10 cellular contexts compared by ENCODE assay signal in the genomic region with DNA sequence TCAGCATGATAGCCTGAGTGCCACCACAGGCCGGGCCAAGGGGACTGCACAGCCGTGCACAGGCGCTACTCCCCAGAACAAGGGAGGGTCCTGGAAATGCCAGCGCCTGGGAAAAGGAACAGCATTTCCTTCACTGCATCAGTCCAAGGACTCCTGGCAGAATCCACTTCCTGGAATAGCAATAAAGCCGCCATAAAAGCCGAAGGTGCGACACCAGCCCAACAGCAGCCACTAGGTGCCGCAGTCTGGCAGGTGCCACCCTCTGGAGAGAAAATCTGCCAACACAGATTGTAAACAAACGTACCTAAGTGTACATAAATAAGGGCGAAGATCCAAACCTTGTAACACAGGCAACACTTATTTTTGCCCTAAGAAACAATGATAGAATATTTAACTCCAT. TPM values are rescaled to one million over a fixed set of nuclear protein-coding genes. Genes with fewer than 3 reads are reported as not detected.
DNase-seq lines count a peak whose midpoint lies in the region; ATAC-seq and TF ChIP-seq lines count a peak whose summit lies in the region.
"Had no signal": no experiment of that assay in that cellular context is flagged by ENCODE, and none has a peak within 500 bp of the region (broad histone marks: within the 10 kb centered on the region; RNA-seq: fewer than 3 reads in every experiment).

No MANE protein-coding gene starts in this region.

- TF ChIP-seq EP300 in sigmoid colon (IDR thresholded peaks at IDR 0.05) = no peak

- no peak overlapping the region for H2BK120ac ChIP-seq in H9 (ENCODE audit: low read depth, low read length, poor library complexity, severe bottlenecking)

- H3K4me1 ChIP-seq in H9 (ENCODE audit: insufficient read depth, low read length) = peaks cover 14% of the 10 kb centered on the region; the same call in 1 of the 2 replicates
- peaks cover 50% of the 10 kb centered on the region for H3K4me1 ChIP-seq in RWPE2 (ENCODE audit: insufficient read depth, poor library complexity, severe bottlenecking)
- peaks cover 65% of the 10 kb centered on the region for H3K4me1 ChIP-seq in mucosa of descending colon (ENCODE audit: low read depth)
- H3K4me1 ChIP-seq in left lung = peaks cover 12 to 63% of the 10 kb centered on the region in 2 donors
- peaks cover 0 to 58% (median 33%) of the 10 kb centered on the region in 4 donors for H3K4me1 ChIP-seq in sigmoid colon

- H3T11ph ChIP-seq in H9 (ENCODE audit: low read length) = no peak overlapping the region

- H4K20me1 ChIP-seq in H9 (ENCODE audit: control insufficient read depth, insufficient read depth, insufficient read length) = no peaks in the 10 kb centered on the region

- peaks cover 0 to 5% (median 3%) of the 10 kb centered on the region in 3 experiments; a peak in 1 of 7 replicates for H3K36me3 Mint-ChIP-seq in H9 (ENCODE audit: insufficient read depth in 1 of 3, low read depth in 3 of 3)

- H3K9me3 Mint-ChIP-seq in H9 = no peaks in the 10 kb centered on the region; a peak in 1 of 5 replicates
- H3K9me3 Mint-ChIP-seq: activated naive CD4-positive, alpha-beta T cell treated with anti-CD3 and anti-CD28 coated beads, Interleukin-2, amount 10 ng/mL, durations not matched to agents 7 days and 5 days had no signal

- TF ChIP-seq POLR2A in sigmoid colon (IDR thresholded peaks at IDR 0.05) = no peak

- ATAC-seq in RWPE2 (ENCODE audit: low read depth) = no peak
- ATAC-seq in mucosa of descending colon = peak; percentile 87
- no peak for ATAC-seq in left lung
- ATAC-seq in HG03135 (IDR thresholded peaks at IDR 0.05; ENCODE audit: unreplicated experiment) = no peak

- no peaks in the 10 kb centered on the region for H3K27me3 ChIP-seq in H9 (ENCODE audit: insufficient read depth, low read length)
- no peaks in the 10 kb centered on the region for H3K27me3 ChIP-seq in RWPE2 (ENCODE audit: insufficient read depth, poor library complexity, severe bottlenecking)
- H3K27me3 ChIP-seq in left lung = no peaks in the 10 kb centered on the region
- no peaks in the 10 kb centered on the region for H3K27me3 ChIP-seq in sigmoid colon
- H3K27me3 ChIP-seq: vagina had no signal

- H3K23ac ChIP-seq in H9 (ENCODE audit: insufficient read length, low read depth, low read length) = no peak overlapping the region

- no peaks in the 10 kb centered on the region for H3K23me2 ChIP-seq in H9 (ENCODE audit: insufficient read length, low read depth, low read length, poor library complexity, severe bottlenecking)

- H3K4me1 Mint-ChIP-seq in H9 = peaks cover 69 to 73% of the 10 kb centered on the region in 2 experiments

- H3K79me2 ChIP-seq in H9 (ENCODE audit: insufficient read depth, low read length) = peaks cover 27% of the 10 kb centered on the region; the same call in 1 of the 2 replicates

- H2BK5ac ChIP-seq in H9 (ENCODE audit: insufficient read length, low read length) = no peak overlapping the region

- H4K8ac ChIP-seq in H9 (replicated peaks; ENCODE audit: insufficient read length, low read depth, low read length) = no peak overlapping the region

- H3K4me3 ChIP-seq in RWPE2 (ENCODE audit: severe bottlenecking) (no peak overlapping the region), mucosa of descending colon (no peak overlapping the region), left lung (no peak overlapping the region), sigmoid colon (no peak overlapping the region)
- H3K4me3 ChIP-seq: vagina had no signal

- no peak overlapping the region for H3K4ac ChIP-seq in H9 (ENCODE audit: low read depth, low read length)

- H3K9me3 ChIP-seq in H9 (ENCODE audit: control insufficient read depth, low read depth, low read length) (no peaks in the 10 kb centered on the region), RWPE2 (ENCODE audit: severe bottlenecking) (no peaks in the 10 kb centered on the region), mucosa of descending colon (no peaks in the 10 kb centered on the region), left lung (no peaks in the 10 kb centered on the region), sigmoid colon (no peaks in the 10 kb centered on the region)
- H3K9me3 ChIP-seq: vagina had no signal

- H3K27me3 Mint-ChIP-seq in H9 (ENCODE audit: low read depth) = no peaks in the 10 kb centered on the region
- H3K27me3 Mint-ChIP-seq: activated naive CD4-positive, alpha-beta T cell treated with anti-CD3 and anti-CD28 coated beads, Interleukin-2, amount 10 ng/mL, durations not matched to agents 7 days and 5 days had no signal

- DNase-seq in D341Med (ENCODE audit: low spot score) (peak; percentile 55), H9 (no peak), RWPE2 (ENCODE audit: low spot score) (no peak), mucosa of descending colon (peak; percentile 87 to 92 (median 92)), NK-92 (lab: John Stamatoyannopoulos, UW; ENCODE audit: unreplicated experiment) (no peak), left lung (no peak), sigmoid colon (no peak)
- DNase-seq: activated naive CD4-positive, alpha-beta T cell treated with anti-CD3 and anti-CD28 coated beads, Interleukin-2, amount 10 ng/mL, durations not matched to agents 7 days and 5 days had no signal

- intact Hi-C loops in mucosa of descending colon (cut with DNase I, micrococcal nuclease) = no loop called here
- intact Hi-C loops in left lung (cut with DNase I) = no loop called here
- intact Hi-C loops in sigmoid colon (cut with DNase I) = no loop called here

- no CpG with 5 or more reads among the region's 10 CpGs for WGBS in H9 (ENCODE audit: extremely low coverage, insufficient read length, low lambda C conversion rate)
- 22 to 66% methylated on average over 10 of the region's 10 CpGs for WGBS in sigmoid colon, 2 donors

- no peak overlapping the region for H3K14ac ChIP-seq in H9 (ENCODE audit: insufficient read depth, low read length)

- no peak overlapping the region for H3K27ac ChIP-seq in H9 (ENCODE audit: insufficient read length, low read depth, low read length)
- H3K27ac ChIP-seq in RWPE2 (ENCODE audit: poor library complexity, severe bottlenecking) = no peak overlapping the region
- H3K27ac ChIP-seq in left lung = no peak overlapping the region
- no peak overlapping the region for H3K27ac ChIP-seq in sigmoid colon
- H3K27ac ChIP-seq: vagina had no signal

- H2BK15ac ChIP-seq in H9 (ENCODE audit: low read depth, low read length) = no peak overlapping the region

- no peak overlapping the region for H2AK5ac ChIP-seq in H9 (ENCODE audit: insufficient read length, low read length)

- no peak overlapping the region for H3K4me3 Mint-ChIP-seq in H9
- H3K4me3 Mint-ChIP-seq: activated naive CD4-positive, alpha-beta T cell treated with anti-CD3 and anti-CD28 coated beads, Interleukin-2, amount 10 ng/mL, durations not matched to agents 7 days and 5 days had no signal

- no peaks in the 10 kb centered on the region; the same call in none of the 2 replicates for H3K36me3 ChIP-seq in RWPE2 (ENCODE audit: low read depth)
- H3K36me3 ChIP-seq in mucosa of descending colon (ENCODE audit: low read depth) = no peaks in the 10 kb centered on the region
- H3K36me3 ChIP-seq in left lung = no peaks in the 10 kb centered on the region
- no peaks in the 10 kb centered on the region for H3K36me3 ChIP-seq in sigmoid colon
- H3K36me3 ChIP-seq: vagina had no signal

- H3K27ac Mint-ChIP-seq in H9 = peak overlapping the region in 1 of 3 experiments; percentile 49; a peak in 1 of 7 replicates
- H3K27ac Mint-ChIP-seq: activated naive CD4-positive, alpha-beta T cell treated with anti-CD3 and anti-CD28 coated beads, Interleukin-2, amount 10 ng/mL, durations not matched to agents 7 days and 5 days had no signal

- H4K91ac ChIP-seq in H9 (ENCODE audit: insufficient read length, low read depth, low read length) = no peak overlapping the region

- no peak overlapping the region for H2BK20ac ChIP-seq in H9 (ENCODE audit: low read depth, low read length, poor library complexity, severe bottlenecking)

- H3K18ac ChIP-seq in H9 (ENCODE audit: insufficient read length, low read depth, low read length) = no peak overlapping the region

- H2BK12ac ChIP-seq in H9 (ENCODE audit: insufficient read length, low read depth, low read length) = no peak overlapping the region

- no peak overlapping the region for H3K9ac ChIP-seq in H9 (ENCODE audit: extremely low read depth, insufficient read length, low read length)

- peak; percentile 46; the same call in 2 of the 3 replicates for TF ChIP-seq CTCF in H9 (conservative IDR thresholded peaks at IDR 0.05)
- peak; percentile 43 for TF ChIP-seq CTCF in RWPE2 (IDR thresholded peaks at IDR 0.05; ENCODE audit: poor library complexity, severe bottlenecking)
- peak; percentile 74 for TF ChIP-seq CTCF in mucosa of descending colon (IDR thresholded peaks at IDR 0.05)
- TF ChIP-seq CTCF in left lung (IDR thresholded peaks at IDR 0.05) = no peak
- peak in 1 of 4 experiments; percentile 28 for TF ChIP-seq CTCF in sigmoid colon (IDR thresholded peaks at IDR 0.05)

- H4K5ac ChIP-seq in H9 (ENCODE audit: insufficient read length, low read depth, low read length) = no peak overlapping the region

- no peak overlapping the region for H2AFZ ChIP-seq in H9 (ENCODE audit: low read length)

- no peak overlapping the region for H3K56ac ChIP-seq in H9 (ENCODE audit: insufficient read length, low read depth, low read length)

- peaks cover 10% of the 10 kb centered on the region for H3K79me1 ChIP-seq in H9 (ENCODE audit: insufficient read depth, low read depth, low read length, poor library complexity, severe bottlenecking)

- H3K4me2 ChIP-seq in H9 (ENCODE audit: insufficient read depth, insufficient read length, low read length) = no peak overlapping the region

RNA-seq across cellular contexts. Expression of gene VOPP1, which starts 22.3 kb away (rescaled TPM):
- total RNA-seq in H9 (2021) (55.7 and 56.8 TPM in 2 replicates), mucosa of descending colon (10 to 100 TPM; 57.8 to 83.5 (median 75.2) TPM), left lung (10 to 100 TPM; 49.3 to 68.5 TPM), sigmoid colon (10 to 100 TPM; 22.2 to 26.4 (median 24.3) TPM)
- polyA plus RNA-seq in sigmoid colon = 10 to 100 TPM; 57.8 to 59.5 (median 59.5) TPM

Comparison
In these comparisons a context has a peak if more than half of its experiments do, and no peak if none do; other contexts are left out.
1. DNase-seq: peak in D341Med (single experiment) and mucosa of descending colon (3 of 3); none in H9 (single experiment), RWPE2 (single experiment), NK-92 (single experiment), left lung (0 of 2) and sigmoid colon (single experiment).
2. CTCF ChIP-seq: peak in H9 (single experiment), RWPE2 (single experiment) and mucosa of descending colon (single experiment); none in left lung (0 of 2).